31 cellular contexts compared by ENCODE assay signal in genomic region chr14:58824106-58824505, GRCh38.
A peak's percentile ranks its signal among the peaks of the same experiment; 100 is the strongest.
DNase-seq lines count a peak whose midpoint lies in the region; ATAC-seq and TF ChIP-seq lines count a peak whose summit lies in the region.
"Had no signal": no experiment of that assay in that cellular context is flagged by ENCODE, and none has a peak within 500 bp of the region (broad histone marks: within the 10 kb centered on the region; RNA-seq: fewer than 3 reads in every experiment).

No MANE protein-coding gene starts in this region.

- peaks cover 7% of the 10 kb centered on the region for H3K9me3 Mint-ChIP-seq in activated CD4-positive, alpha-beta memory T cell treated with anti-CD3 and anti-CD28 coated beads, Interleukin-2, amount 10 ng/mL, durations not matched to agents 7 days and 5 days
- peaks cover 3% of the 10 kb centered on the region for H3K9me3 Mint-ChIP-seq in activated naive CD8-positive, alpha-beta T cell treated with anti-CD3 and anti-CD28 coated beads for 36 hours
- H3K9me3 Mint-ChIP-seq: activated T-helper 1 cell treated with anti-CD3 and anti-CD28 coated beads, Interleukin-12 subunit alpha, Interleukin-12 subunit beta, Interleukin-2, Interleukin-4 antibody, amounts not matched to agents 30 ng/mL and 10 ng/mL and 1 ng/mL, durations not matched to agents 14 hours and 24 hours and 36 hours; memory B cell had no signal

- H3K27ac Mint-ChIP-seq in activated CD4-positive, alpha-beta memory T cell treated with anti-CD3 and anti-CD28 coated beads, Interleukin-2, amount 10 ng/mL, durations not matched to agents 7 days and 5 days = no peak overlapping the region
- no peak overlapping the region for H3K27ac Mint-ChIP-seq in activated naive CD8-positive, alpha-beta T cell treated with anti-CD3 and anti-CD28 coated beads for 36 hours
- H3K27ac Mint-ChIP-seq: activated CD8-positive, alpha-beta T cell treated with anti-CD3 and anti-CD28 coated beads for 36 hours; activated T-helper 1 cell treated with anti-CD3 and anti-CD28 coated beads, Interleukin-12 subunit alpha, Interleukin-12 subunit beta, Interleukin-2, Interleukin-4 antibody, amounts not matched to agents 30 ng/mL and 10 ng/mL and 1 ng/mL, durations not matched to agents 14 hours and 24 hours and 36 hours; immature natural killer cell; memory B cell had no signal

- no peaks in the 10 kb centered on the region for H3K36me3 Mint-ChIP-seq in activated CD4-positive, alpha-beta memory T cell treated with anti-CD3 and anti-CD28 coated beads, Interleukin-2, amount 10 ng/mL, durations not matched to agents 7 days and 5 days (ENCODE audit: low read depth)
- no peaks in the 10 kb centered on the region for H3K36me3 Mint-ChIP-seq in activated naive CD8-positive, alpha-beta T cell treated with anti-CD3 and anti-CD28 coated beads for 36 hours
- H3K36me3 Mint-ChIP-seq: immature natural killer cell, memory B cell had no signal

- no peaks in the 10 kb centered on the region for H3K4me1 Mint-ChIP-seq in activated CD4-positive, alpha-beta memory T cell treated with anti-CD3 and anti-CD28 coated beads, Interleukin-2, amount 10 ng/mL, durations not matched to agents 7 days and 5 days
- H3K4me1 Mint-ChIP-seq in activated naive CD8-positive, alpha-beta T cell treated with anti-CD3 and anti-CD28 coated beads for 36 hours = no peaks in the 10 kb centered on the region
- H3K4me1 Mint-ChIP-seq: immature natural killer cell, memory B cell had no signal

- CTCF ChIA-PET in activated CD4-positive, alpha-beta memory T cell treated with anti-CD3 and anti-CD28 coated beads, Interleukin-2, amount 10 ng/mL, durations not matched to agents 7 days and 5 days (lab: Charles Lee) = no interaction called here

- peak; percentile 40 for DNase-seq in DMS 273 (lab: John Stamatoyannopoulos, UW; ENCODE audit: unreplicated experiment)
- DNase-seq in DMS 273 treated with DMSO at 0.1 percent for 48 hours (lab: John Stamatoyannopoulos, UW) = no peak
- peak; percentile 11 for DNase-seq in RPMI7951 (ENCODE audit: low read depth)
- peak; percentile 20 to 52 for DNase-seq in foreskin fibroblast
- peak; percentile 67 for DNase-seq in pons (ENCODE audit: low spot score)
- no peak for DNase-seq in activated CD4-positive, alpha-beta memory T cell treated with anti-CD3 and anti-CD28 coated beads, Interleukin-2, amount 10 ng/mL, durations not matched to agents 7 days and 5 days
- no peak for DNase-seq in activated naive CD8-positive, alpha-beta T cell treated with anti-CD3 and anti-CD28 coated beads for 36 hours
- DNase-seq: activated CD8-positive, alpha-beta memory T cell treated with anti-CD3 and anti-CD28 coated beads, Interleukin-2, amount 50 U/mL, for 48 hours; activated CD8-positive, alpha-beta T cell treated with anti-CD3 and anti-CD28 coated beads for 36 hours; activated naive CD4-positive, alpha-beta T cell treated with Interleukin-2 at 50 U/mL for 16 hours; adrenal gland; body of pancreas; cerebellar nuclear complex; esophagus squamous epithelium; HCEC 1CT; immature natural killer cell; NCI-H1092; NCI-H1694; NCI-H510A; NK-92 treated with Interleukin-12 subunit alpha and Interleukin-12 subunit beta, amount 100 ng/mL, for 24 hours; pancreas; retina; small intestine; stimulated activated naive CD4-positive, alpha-beta T cell treated with Interleukin-2 at 50 U/mL for 16 hours; T-helper 2 cell had no signal

- no peak for ATAC-seq in HG02571 (IDR thresholded peaks at IDR 0.05; ENCODE audit: unreplicated experiment)
- ATAC-seq: activated CD4-positive, CD25-positive, alpha-beta regulatory T cell treated with anti-CD3 and anti-CD28 coated beads, Interleukin-2, amount 50 U/mL, for 24 hours; activated CD8-positive, alpha-beta T cell treated with anti-CD3 and anti-CD28 coated beads for 36 hours; body of pancreas; GM12878; K562; pancreas had no signal

- peaks cover 1% of the 10 kb centered on the region for H3K27me3 Mint-ChIP-seq in activated CD4-positive, alpha-beta memory T cell treated with anti-CD3 and anti-CD28 coated beads, Interleukin-2, amount 10 ng/mL, durations not matched to agents 7 days and 5 days
- peaks cover 3% of the 10 kb centered on the region for H3K27me3 Mint-ChIP-seq in activated naive CD8-positive, alpha-beta T cell treated with anti-CD3 and anti-CD28 coated beads for 36 hours
- H3K27me3 Mint-ChIP-seq: activated CD8-positive, alpha-beta T cell treated with anti-CD3 and anti-CD28 coated beads for 36 hours had no signal

- H3K4me3 Mint-ChIP-seq in activated CD4-positive, alpha-beta memory T cell treated with anti-CD3 and anti-CD28 coated beads, Interleukin-2, amount 10 ng/mL, durations not matched to agents 7 days and 5 days = no peak overlapping the region
- no peak overlapping the region for H3K4me3 Mint-ChIP-seq in activated naive CD8-positive, alpha-beta T cell treated with anti-CD3 and anti-CD28 coated beads for 36 hours
- H3K4me3 Mint-ChIP-seq: activated CD8-positive, alpha-beta T cell treated with anti-CD3 and anti-CD28 coated beads for 36 hours; activated T-helper 1 cell treated with anti-CD3 and anti-CD28 coated beads, Interleukin-12 subunit alpha, Interleukin-12 subunit beta, Interleukin-2, Interleukin-4 antibody, amounts not matched to agents 30 ng/mL and 10 ng/mL and 1 ng/mL, durations not matched to agents 14 hours and 24 hours and 36 hours; immature natural killer cell; memory B cell had no signal

- no peak overlapping the region for H3K4me3 ChIP-seq in foreskin fibroblast (ENCODE audit: low read depth in 1 of 2, low read length in 2 of 2)
- H3K4me3 ChIP-seq: adrenal gland, body of pancreas, esophagus squamous epithelium, GM12878, K562, pancreas had no signal

- no peak for TF ChIP-seq CTCF in foreskin fibroblast (IDR thresholded peaks at IDR 0.05; ENCODE audit: low read depth, low read length)

- POLR2A ChIA-PET in activated CD4-positive, alpha-beta memory T cell treated with anti-CD3 and anti-CD28 coated beads, Interleukin-2, amount 10 ng/mL, durations not matched to agents 7 days and 5 days (lab: Charles Lee) = no interaction called here

Comparison
In these comparisons a context has a peak if more than half of its experiments do, and no peak if none do; other contexts are left out.
1. DNase-seq: peak in DMS 273 (single experiment), RPMI7951 (single experiment), foreskin fibroblast (2 of 2) and pons (single experiment); none in DMS 273 treated with DMSO at 0.1 percent for 48 hours (single experiment), activated CD4-positive, alpha-beta memory T cell treated with anti-CD3 and anti-CD28 coated beads, Interleukin-2, amount 10 ng/mL, durations not matched to agents 7 days and 5 days (single experiment) and activated naive CD8-positive, alpha-beta T cell treated with anti-CD3 and anti-CD28 coated beads for 36 hours (single experiment).